Comparison of ENCODE assay signal across 2 cellular contexts in genomic region chr1:28803662-28804061, GRCh38.
TF ChIP-seq lines count a peak whose summit lies in the region.

No MANE protein-coding gene starts in this region.

TF ChIP-seq in H1, 55 proteins besides CTCF, POLR2A, EP300 and RAD21:
- TF ChIP-seq KDM1A (IDR thresholded peaks at IDR 0.05; ENCODE audit: borderline replicate concordance, low read length) = peak; percentile 67; the same call in 1 of the 2 replicates
- TF ChIP-seq ASH2L (IDR thresholded peaks at IDR 0.05; ENCODE audit: low read length) = no peak

TF ChIP-seq in GM23338, 12 proteins besides CTCF, POLR2A, EP300 and RAD21:
- no peak for TF ChIP-seq EZH2phosphoT487 (IDR thresholded peaks at IDR 0.05; ENCODE audit: unreplicated experiment)
- TF ChIP-seq EZH2 (IDR thresholded peaks at IDR 0.05; ENCODE audit: low read depth, unreplicated experiment) = no peak
- no peak for TF ChIP-seq NANOG (IDR thresholded peaks at IDR 0.05; ENCODE audit: borderline replicate concordance)
